ENCODE assay signal across 23 cellular contexts in the genomic region with DNA sequence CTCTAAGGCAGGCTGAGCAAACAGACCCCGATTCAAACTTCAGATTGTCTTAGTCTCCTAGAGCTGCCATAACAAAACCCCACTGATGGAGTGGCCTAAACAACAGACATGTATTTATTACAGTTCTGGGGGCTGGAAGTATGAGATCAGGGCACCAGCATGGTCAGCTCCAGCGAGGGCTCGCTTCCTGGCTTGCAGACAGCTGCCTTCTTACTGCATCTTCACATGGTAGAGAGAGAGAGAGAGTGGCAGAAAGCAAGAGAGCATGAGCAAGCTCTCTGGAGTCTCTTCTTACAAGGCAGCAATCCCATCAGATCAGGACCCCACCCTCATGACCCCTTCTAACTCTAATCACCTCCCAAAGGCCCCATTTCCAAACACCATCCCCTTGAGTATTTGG. TPM values are rescaled to one million over a fixed set of nuclear protein-coding genes. Genes with fewer than 3 reads are reported as not detected.
"Had no signal": no experiment of that assay in that cellular context is flagged by ENCODE, and none has a peak within 500 bp of the region (broad histone marks: within the 10 kb centered on the region; RNA-seq: fewer than 3 reads in every experiment).

No MANE protein-coding gene starts in this region.

- DNase-seq: activated CD4-positive, alpha-beta T cell treated with anti-CD3 and anti-CD28 coated beads for 48 hours; activated CD4-positive, CD25-positive, alpha-beta regulatory T cell; activated CD8-positive, alpha-beta T cell treated with anti-CD3 and anti-CD28 coated beads for 36 hours; activated naive CD4-positive, alpha-beta T cell treated with anti-CD3 and anti-CD28 coated beads, Interleukin-2, amount 10 ng/mL, durations not matched to agents 7 days and 5 days; activated T-cell treated with anti-CD3 and anti-CD28 coated beads, Interleukin-2, amount 50 U/mL, for 1 hour; cerebellar nuclear complex; effector memory CD4-positive, alpha-beta T cell; foreskin fibroblast; midbrain; small intestine; stimulated activated CD4-positive, alpha-beta T cell treated with anti-CD3 and anti-CD28 coated beads, Interleukin-4, amount 100 ng/mL, for 1 hour; stimulated activated naive CD8-positive, alpha-beta T cell treated with anti-CD3 and anti-CD28 coated beads, Interleukin-15, amount 100 ng/mL, for 72 hours; T1000 had no signal

- H3K27me3 ChIP-seq: ascending aorta, hepatocyte, neural progenitor cell, ovary, right lobe of liver, suprapubic skin had no signal

- H3K9me3 ChIP-seq: ascending aorta, ovary, psoas muscle, right lobe of liver, suprapubic skin had no signal

- FAIRE-seq: islet of Langerhans, small intestine had no signal

- ATAC-seq: activated CD8-positive, alpha-beta T cell treated with anti-CD3 and anti-CD28 coated beads for 36 hours; activated T-helper 17 cell treated with anti-CD3 and anti-CD28 coated beads, Interleukin-2, amount 50 U/mL, for 72 hours; psoas muscle; right lobe of liver; stimulated activated naive CD8-positive, alpha-beta T cell treated with anti-CD3 and anti-CD28 coated beads, Interleukin-15, amount 100 ng/mL, for 72 hours had no signal

- H3K36me3 ChIP-seq: ascending aorta, neural progenitor cell, ovary, right lobe of liver, suprapubic skin had no signal

- H3K4me3 ChIP-seq: ascending aorta, hepatocyte, neural progenitor cell, ovary, psoas muscle, right lobe of liver, suprapubic skin had no signal

- H3K27ac ChIP-seq: ascending aorta, hepatocyte, neural progenitor cell, ovary, psoas muscle, right lobe of liver, suprapubic skin had no signal

- H3K4me1 ChIP-seq: ascending aorta, psoas muscle, suprapubic skin had no signal

RNA-seq across cellular contexts. Expression of a gene that starts 22.3 kb away (rescaled TPM):
- total RNA-seq: T-helper 1 cell treated with Interleukin-12 subunit alpha and Interleukin-12 subunit beta and Interleukin-4 antibody, amounts not matched to agents 30 ng/mL and 1 ng/mL, for 36 hours had no signal
